11 cellular contexts compared by ENCODE assay signal in genomic region chr10:131891196-131891928, GRCh38. TPM values are rescaled to one million over a fixed set of nuclear protein-coding genes. Genes with fewer than 3 reads are reported as not detected.
DNase-seq lines count a peak whose midpoint lies in the region; ATAC-seq and TF ChIP-seq lines count a peak whose summit lies in the region.
"Had no signal": no experiment of that assay in that cellular context is flagged by ENCODE, and none has a peak within 500 bp of the region (broad histone marks: within the 10 kb centered on the region; RNA-seq: fewer than 3 reads in every experiment).

No MANE protein-coding gene starts in this region.

- no peaks in the 10 kb centered on the region for H3K9me3 ChIP-seq in A673 (ENCODE audit: low read depth, low read length, poor library complexity, severe bottlenecking)
- no peaks in the 10 kb centered on the region for H3K9me3 ChIP-seq in WERI-Rb-1 (ENCODE audit: severe bottlenecking)
- H3K9me3 ChIP-seq: gastrocnemius medialis had no signal

- H3K4me1 ChIP-seq in A673 (ENCODE audit: insufficient read depth, low read length, poor library complexity, severe bottlenecking), result no peaks in the 10 kb centered on the region
- H3K4me1 ChIP-seq: gastrocnemius medialis had no signal

- H3K27me3 ChIP-seq in A673 (replicated peaks; ENCODE audit: insufficient read depth, low read depth, low read length, poor library complexity), result no peaks in the 10 kb centered on the region
- peaks cover 88% of the 10 kb centered on the region for H3K27me3 ChIP-seq in WERI-Rb-1 (ENCODE audit: insufficient read depth, low read depth, severe bottlenecking)

- intact Hi-C loops in A673 (cut with micrococcal nuclease; ENCODE audit: unreplicated experiment), result no loop called here
- intact Hi-C loops in left colon (cut with DNase I, micrococcal nuclease), result no loop called here

- H3K4me3 ChIP-seq in A673 (ENCODE audit: low read depth, low read length, poor library complexity, severe bottlenecking) (no peak overlapping the region), WERI-Rb-1 (ENCODE audit: low read depth, low read length) (no peak overlapping the region)
- H3K4me3 ChIP-seq: gastrocnemius medialis had no signal

- POLR2A ChIA-PET in A673 (lab: Charles Lee; ENCODE audit: low non-redundant PET), result no interaction called here
- POLR2A ChIA-PET in HEK293T (lab: Yijun Ruan, JAX), result no interaction called here

- TF ChIP-seq CTCF in A673 (conservative IDR thresholded peaks at IDR 0.05; ENCODE audit: low read depth, low read length), result 0 out of 2 replicates have a peak, but pooled peaks have one; percentile 10
- TF ChIP-seq CTCF in WERI-Rb-1 (IDR thresholded peaks at IDR 0.05; ENCODE audit: low read depth, low read length), result peak; percentile 52; the same call in 1 of the 2 replicates

- DNase-seq in A673 (ENCODE audit: low spot score), result no peak
- peak; percentile 57 for DNase-seq in HEK293T (ENCODE audit: extremely low spot score)
- DNase-seq in WERI-Rb-1, result peak; percentile 59
- no peak for DNase-seq in left colon
- no peak for DNase-seq in foreskin melanocyte
- no peak for DNase-seq in GF-D8 (lab: John Stamatoyannopoulos, UW)
- DNase-seq in caudate nucleus (lab: John Stamatoyannopoulos, UW), result no peak
- no peak for DNase-seq in activated T-cell treated with anti-CD3 and anti-CD28 coated beads for 4 hours
- DNase-seq: CD4-positive, CD25-positive, alpha-beta regulatory T cell; gastrocnemius medialis; NCI-H187 had no signal

- H3K36me3 ChIP-seq in A673 (ENCODE audit: insufficient read depth, low read length, poor library complexity, severe bottlenecking) (no peaks in the 10 kb centered on the region), WERI-Rb-1 (no peaks in the 10 kb centered on the region)
- H3K36me3 ChIP-seq: gastrocnemius medialis had no signal

- CTCF ChIA-PET in A673 (lab: Charles Lee) (no interaction called here), HEK293T (lab: Yijun Ruan, JAX) (interaction anchor here (0.5 kb wide), 1 partner anchor 12 kb away, joined by 7 read pairs; no protein-coding TSS in a partner anchor)

- BruUV-seq in A673 (replicated peaks; lab: Mats Ljungman, UMichigan), result no TSS peak

- H3K27ac ChIP-seq in A673 (ENCODE audit: low read depth, low read length, poor library complexity, severe bottlenecking) (no peak overlapping the region), WERI-Rb-1 (no peak overlapping the region), caudate nucleus (ENCODE audit: low read depth, low read length) (no peak overlapping the region)
- H3K27ac ChIP-seq: gastrocnemius medialis had no signal

- peak; percentile 62 for ATAC-seq in left colon
- ATAC-seq: gastrocnemius medialis had no signal

TF ChIP-seq in HEK293T, 16 proteins besides CTCF, POLR2A, EP300 and RAD21:
- no peak for TF ChIP-seq L3MBTL2 (conservative IDR thresholded peaks at IDR 0.05)
- no peak for TF ChIP-seq ARNT (IDR thresholded peaks at IDR 0.05)
- no peak for TF ChIP-seq SUZ12 (IDR thresholded peaks at IDR 0.05)

RNA-seq across cellular contexts. Expression of gene PPP2R2D, which starts 9.4 kb away (rescaled TPM):
- total RNA-seq in A673 (2021), result 48.4 and 49.1 TPM in 2 replicates
- total RNA-seq in left colon, result 10 to 100 TPM; 28.5 to 30.2 TPM

Comparison
In these comparisons a context has a peak if more than half of its experiments do, and no peak if none do; other contexts are left out.
1. DNase-seq: peak in HEK293T (single experiment) and WERI-Rb-1 (single experiment); none in A673 (single experiment), left colon (0 of 2), foreskin melanocyte (single experiment), GF-D8 (single experiment), caudate nucleus (0 of 61) and activated T-cell treated with anti-CD3 and anti-CD28 coated beads for 4 hours (single experiment).